In genomic region chr2:46284812-46285211, GRCh38 we compare ENCODE assay signal across 20 cellular contexts.
"Had no signal": no experiment of that assay in that cellular context is flagged by ENCODE, and none has a peak within 500 bp of the region (broad histone marks: within the 10 kb centered on the region; RNA-seq: fewer than 3 reads in every experiment).

No MANE protein-coding gene starts in this region.

- H3K36me3 ChIP-seq: heart right ventricle, thyroid gland had no signal

- H3K4me3 ChIP-seq: heart right ventricle, thyroid gland had no signal

- H3K27ac Mint-ChIP-seq: activated CD4-positive, alpha-beta memory T cell treated with anti-CD3 and anti-CD28 coated beads, Interleukin-2, amount 10 ng/mL, durations not matched to agents 7 days and 5 days; activated CD4-positive, alpha-beta T cell treated with anti-CD3 and anti-CD28 coated beads, Interleukin-2, amount 10 ng/mL, durations not matched to agents 24 days and 14 days; activated CD8-positive, alpha-beta memory T cell treated with anti-CD3 and anti-CD28 coated beads, Interleukin-2, amount 10 ng/mL, durations not matched to agents 7 days and 5 days; activated naive CD4-positive, alpha-beta T cell treated with anti-CD3 and anti-CD28 coated beads, Interleukin-2, amount 10 ng/mL, durations not matched to agents 7 days and 5 days; mesothelial cell of epicardium; naive thymus-derived CD8-positive, alpha-beta T cell; progenitor cell of endocrine pancreas; stimulated activated naive CD8-positive, alpha-beta T cell treated with anti-CD3 and anti-CD28 coated beads, Interleukin-15, Interleukin-2, amounts not matched to agents 100 ng/mL and 50 ng/mL, for 24 hours had no signal

- H3K36me3 Mint-ChIP-seq: activated CD8-positive, alpha-beta memory T cell treated with anti-CD3 and anti-CD28 coated beads, Interleukin-2, amount 10 ng/mL, durations not matched to agents 7 days and 5 days; activated naive CD4-positive, alpha-beta T cell treated with anti-CD3 and anti-CD28 coated beads, Interleukin-2, amount 10 ng/mL, durations not matched to agents 7 days and 5 days; mesothelial cell of epicardium; naive thymus-derived CD8-positive, alpha-beta T cell had no signal

- FAIRE-seq: keratinocyte had no signal

- H3K4me3 Mint-ChIP-seq: activated CD4-positive, alpha-beta memory T cell treated with anti-CD3 and anti-CD28 coated beads, Interleukin-2, amount 10 ng/mL, durations not matched to agents 7 days and 5 days; activated CD4-positive, alpha-beta T cell treated with anti-CD3 and anti-CD28 coated beads, Interleukin-2, amount 10 ng/mL, durations not matched to agents 24 days and 14 days; activated CD8-positive, alpha-beta memory T cell treated with anti-CD3 and anti-CD28 coated beads, Interleukin-2, amount 10 ng/mL, durations not matched to agents 7 days and 5 days; activated naive CD4-positive, alpha-beta T cell treated with anti-CD3 and anti-CD28 coated beads, Interleukin-2, amount 10 ng/mL, durations not matched to agents 7 days and 5 days; mesothelial cell of epicardium; naive thymus-derived CD8-positive, alpha-beta T cell; stimulated activated naive CD8-positive, alpha-beta T cell treated with anti-CD3 and anti-CD28 coated beads, Interleukin-15, Interleukin-2, amounts not matched to agents 100 ng/mL and 50 ng/mL, for 24 hours had no signal

- H3K9me3 ChIP-seq: heart right ventricle, thyroid gland had no signal

- H3K27ac ChIP-seq: epithelial cell of prostate, thyroid gland, VCaP had no signal

- H3K9me3 Mint-ChIP-seq: activated CD4-positive, alpha-beta memory T cell treated with anti-CD3 and anti-CD28 coated beads, Interleukin-2, amount 10 ng/mL, durations not matched to agents 7 days and 5 days; activated CD4-positive, alpha-beta T cell treated with anti-CD3 and anti-CD28 coated beads, Interleukin-2, amount 10 ng/mL, durations not matched to agents 24 days and 14 days; activated naive CD4-positive, alpha-beta T cell treated with anti-CD3 and anti-CD28 coated beads, Interleukin-2, amount 10 ng/mL, durations not matched to agents 7 days and 5 days; mesothelial cell of epicardium; naive thymus-derived CD8-positive, alpha-beta T cell; stimulated activated naive CD8-positive, alpha-beta T cell treated with anti-CD3 and anti-CD28 coated beads, Interleukin-15, Interleukin-2, amounts not matched to agents 100 ng/mL and 50 ng/mL, for 24 hours had no signal

- H3K27me3 ChIP-seq: heart right ventricle, thyroid gland had no signal

- H3K4me1 ChIP-seq: thyroid gland had no signal

- H3K4me1 Mint-ChIP-seq: activated CD8-positive, alpha-beta memory T cell treated with anti-CD3 and anti-CD28 coated beads, Interleukin-2, amount 10 ng/mL, durations not matched to agents 7 days and 5 days; activated naive CD4-positive, alpha-beta T cell treated with anti-CD3 and anti-CD28 coated beads, Interleukin-2, amount 10 ng/mL, durations not matched to agents 7 days and 5 days had no signal

- DNase-seq: activated CD4-positive, alpha-beta memory T cell treated with anti-CD3 and anti-CD28 coated beads, Interleukin-2, amount 10 ng/mL, durations not matched to agents 7 days and 5 days; activated CD4-positive, alpha-beta T cell treated with anti-CD3 and anti-CD28 coated beads, Interleukin-2, amount 10 ng/mL, durations not matched to agents 24 days and 14 days; activated CD8-positive, alpha-beta memory T cell treated with anti-CD3 and anti-CD28 coated beads, Interleukin-2, amount 10 ng/mL, durations not matched to agents 7 days and 5 days; activated effector memory CD4-positive, alpha-beta T cell treated with anti-CD3 and anti-CD28 coated beads, Interleukin-2, amount 50 U/mL, for 16 hours; activated naive CD4-positive, alpha-beta T cell treated with anti-CD3 and anti-CD28 coated beads, Interleukin-2, amount 10 ng/mL, durations not matched to agents 7 days and 5 days; activated T-cell treated with anti-CD3 and anti-CD28 coated beads for 4 hours; amygdala; cortex of kidney; heart right ventricle; left colon; naive thymus-derived CD8-positive, alpha-beta T cell; stimulated activated CD4-positive, alpha-beta T cell treated with anti-CD3 and anti-CD28 coated beads, Interleukin-1b, Interleukin-23, amount 100 ng/mL, for 48 hours; substantia nigra; thyroid gland had no signal
